1 cellular context compared by ENCODE assay signal in the genomic region with DNA sequence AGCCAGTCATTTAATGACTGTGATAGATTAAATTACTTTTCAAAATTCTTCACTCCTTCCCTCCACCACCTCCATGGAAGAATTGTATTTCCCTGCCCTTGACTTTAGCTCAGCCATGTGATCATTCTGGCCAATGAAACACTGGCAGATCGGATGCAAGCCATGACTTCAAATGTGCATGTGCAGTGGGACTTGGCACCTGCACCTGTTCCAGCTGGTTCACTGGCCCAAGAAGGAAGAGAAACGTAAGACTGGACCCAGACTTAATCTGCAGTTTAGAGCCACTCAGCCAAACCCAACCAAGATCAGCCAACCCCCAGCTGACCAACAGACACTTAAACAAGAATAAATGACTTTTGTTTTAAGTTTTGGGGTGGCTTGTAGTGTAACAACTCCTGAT.
TF ChIP-seq lines count a peak whose summit lies in the region.

No MANE protein-coding gene starts in this region.

TF ChIP-seq in K562, 482 proteins besides CTCF, POLR2A, EP300 and RAD21:
- TF ChIP-seq PML (IDR thresholded peaks at IDR 0.05; ENCODE audit: low read length): no peak
- TF ChIP-seq, protein P1, sequence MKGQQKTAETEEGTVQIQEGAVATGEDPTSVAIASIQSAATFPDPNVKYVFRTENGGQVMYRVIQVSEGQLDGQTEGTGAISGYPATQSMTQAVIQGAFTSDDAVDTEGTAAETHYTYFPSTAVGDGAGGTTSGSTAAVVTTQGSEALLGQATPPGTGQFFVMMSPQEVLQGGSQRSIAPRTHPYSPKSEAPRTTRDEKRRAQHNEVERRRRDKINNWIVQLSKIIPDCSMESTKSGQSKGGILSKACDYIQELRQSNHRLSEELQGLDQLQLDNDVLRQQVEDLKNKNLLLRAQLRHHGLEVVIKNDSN (CRISPR knock-in tag; IDR thresholded peaks at IDR 0.05): 0 out of 2 replicates have a peak, but pooled peaks have one; percentile 23
- TF ChIP-seq, protein P2, sequence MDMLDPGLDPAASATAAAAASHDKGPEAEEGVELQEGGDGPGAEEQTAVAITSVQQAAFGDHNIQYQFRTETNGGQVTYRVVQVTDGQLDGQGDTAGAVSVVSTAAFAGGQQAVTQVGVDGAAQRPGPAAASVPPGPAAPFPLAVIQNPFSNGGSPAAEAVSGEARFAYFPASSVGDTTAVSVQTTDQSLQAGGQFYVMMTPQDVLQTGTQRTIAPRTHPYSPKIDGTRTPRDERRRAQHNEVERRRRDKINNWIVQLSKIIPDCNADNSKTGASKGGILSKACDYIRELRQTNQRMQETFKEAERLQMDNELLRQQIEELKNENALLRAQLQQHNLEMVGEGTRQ (CRISPR knock-in tag; IDR thresholded peaks at IDR 0.05): peak; percentile 36
